ENCODE assay signal across 8 cellular contexts in the genomic region with DNA sequence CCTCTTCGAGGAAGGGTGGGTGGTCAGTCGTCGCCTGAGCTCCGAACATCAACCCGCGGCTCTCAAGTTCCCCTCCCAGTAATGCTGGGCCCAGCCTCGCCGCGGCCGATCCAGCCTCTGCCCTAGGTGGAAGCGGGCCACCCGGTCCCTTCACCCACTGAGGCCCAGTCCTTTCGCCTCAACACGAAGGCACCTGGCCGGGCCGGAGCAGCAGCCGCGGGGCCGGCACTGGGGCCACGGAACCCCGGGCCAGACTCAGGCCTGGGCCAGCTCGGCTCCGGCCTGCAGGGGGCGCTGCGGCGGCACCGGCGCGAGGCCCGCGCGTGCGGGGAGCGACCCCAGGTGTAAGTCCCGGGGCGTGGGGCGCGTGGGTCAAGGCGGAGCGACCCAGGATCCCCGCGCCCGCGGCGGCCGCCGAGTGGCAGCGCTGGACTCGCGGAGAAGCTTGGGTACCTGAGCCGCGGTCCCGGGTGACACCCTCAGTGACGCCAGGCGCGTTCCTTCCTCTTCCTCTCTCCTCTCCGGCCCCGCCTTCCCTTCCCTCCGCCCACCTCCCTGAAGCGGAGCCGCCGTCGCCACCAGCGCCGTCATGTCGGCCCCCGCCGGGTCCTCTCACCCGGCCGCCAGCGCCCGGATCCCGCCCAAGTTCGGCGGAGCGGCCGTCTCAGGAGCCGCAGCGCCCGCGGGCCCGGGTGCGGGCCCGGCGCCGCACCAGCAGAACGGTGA. TPM values are rescaled to one million over a fixed set of nuclear protein-coding genes. Genes with fewer than 3 reads are reported as not detected.
A peak's percentile ranks its signal among the peaks of the same experiment; 100 is the strongest.
DNase-seq lines count a peak whose midpoint lies in the region; ATAC-seq and TF ChIP-seq lines count a peak whose summit lies in the region.

SEC24B (plus strand) TSS at position 535 of the 726 bp plus-strand sequence; CDS start at position 590, 55 bp downstream.

- H3K9me2 ChIP-seq in MM.1S (replicated peaks; ENCODE audit: insufficient read depth, low read length), result no peaks in the 10 kb centered on the region

- DNase-seq in GM06990 (ENCODE audit: extremely low read depth, insufficient read length), result peak; percentile 92
- peak; percentile 65 for DNase-seq in HCEC 1CT
- DNase-seq in MM.1S, result peak; percentile 81
- peak; percentile 83 for DNase-seq in SKM-1 (lab: John Stamatoyannopoulos, UW; ENCODE audit: unreplicated experiment)
- peak; percentile 88 to 92 for DNase-seq in activated naive CD4-positive, alpha-beta T cell treated with anti-CD3 and anti-CD28 coated beads, Interleukin-2, amount 50 U/mL, for 72 hours (ENCODE audit: low spot score in 2 of 2)
- peak; percentile 65 to 96 (median 87) for DNase-seq in head of caudate nucleus
- DNase-seq in tibial nerve (ENCODE audit: low spot score in 2 of 2), result peak; percentile 82 to 85

- peak; percentile 29 to 75 for TF ChIP-seq POLR2A in tibial nerve (IDR thresholded peaks at IDR 0.05)

- H3K79me2 ChIP-seq in MM.1S (ENCODE audit: low read length), result peaks cover 46% of the 10 kb centered on the region
- H3K79me2 ChIP-seq in parathyroid adenoma, result peaks cover 23% of the 10 kb centered on the region

- no peaks in the 10 kb centered on the region for H3K9me3 ChIP-seq in MM.1S (replicated peaks; ENCODE audit: insufficient read depth, low read length)
- no peaks in the 10 kb centered on the region for H3K9me3 ChIP-seq in parathyroid adenoma (ENCODE audit: control insufficient read depth, low read length)
- H3K9me3 ChIP-seq in tibial nerve, result no peaks in the 10 kb centered on the region

- no peaks in the 10 kb centered on the region for H3K36me3 ChIP-seq in GM06990 (ENCODE audit: control insufficient read depth, insufficient read depth, low read length)
- H3K36me3 ChIP-seq in MM.1S (replicated peaks; ENCODE audit: insufficient read depth, low read length), result no peaks in the 10 kb centered on the region
- no peaks in the 10 kb centered on the region for H3K36me3 ChIP-seq in parathyroid adenoma (ENCODE audit: control insufficient read depth, insufficient read depth, low read length)
- no peaks in the 10 kb centered on the region for H3K36me3 ChIP-seq in tibial nerve

- H3K27ac ChIP-seq in MM.1S (ENCODE audit: low read length) (no peak within 1 kb of the TSS), parathyroid adenoma (peak within 1 kb of the TSS; percentile 82), tibial nerve (peak within 1 kb of the TSS; percentile 92 to 98 (median 96))

- intact Hi-C loops in head of caudate nucleus (cut with DNase I), result loop anchor here (10.0 kb wide), 1 partner anchor 121 kb away; no protein-coding TSS in a partner anchor

- peak within 1 kb of the TSS; percentile 94 for H2AFZ ChIP-seq in MM.1S (ENCODE audit: low read length)
- peak within 1 kb of the TSS; percentile 89 for H2AFZ ChIP-seq in parathyroid adenoma

- H3K27me3 ChIP-seq in GM06990 (replicated peaks; ENCODE audit: control insufficient read depth, insufficient read depth, low read length) (no peaks in the 10 kb centered on the region), MM.1S (replicated peaks; ENCODE audit: insufficient read depth, low read length) (no peaks in the 10 kb centered on the region), parathyroid adenoma (ENCODE audit: control insufficient read depth, insufficient read depth, low read length) (no peaks in the 10 kb centered on the region), tibial nerve (no peaks in the 10 kb centered on the region)

- 0 out of 2 replicates have a peak, but pooled peaks cover 3% of the 10 kb centered on the region for H3F3A ChIP-seq in MM.1S (ENCODE audit: insufficient read depth, low read length)

- 0 to 1% methylated on average over 20 to 46 of the region's 87 CpGs for WGBS in tibial nerve, 2 donors

- H4K20me1 ChIP-seq in MM.1S (ENCODE audit: insufficient read depth, low read length), result peaks cover 4% of the 10 kb centered on the region

- H3K4me3 ChIP-seq in GM06990 (replicated peaks; ENCODE audit: low read depth, low read length) (peak within 1 kb of the TSS; percentile 92), MM.1S (ENCODE audit: low read length) (peak within 1 kb of the TSS; percentile 83), parathyroid adenoma (ENCODE audit: low read depth, low read length) (peak within 1 kb of the TSS; percentile 65), tibial nerve (peak within 1 kb of the TSS; percentile 60 to 93 (median 68))

- peak; percentile 33 for TF ChIP-seq CTCF in GM06990 (IDR thresholded peaks at IDR 0.05; ENCODE audit: insufficient read depth, low read length, poor library complexity, severe bottlenecking)
- TF ChIP-seq CTCF in MM.1S (IDR thresholded peaks at IDR 0.05; ENCODE audit: low read length), result peak; percentile 56
- TF ChIP-seq CTCF in parathyroid adenoma (IDR thresholded peaks at IDR 0.05), result peak; percentile 54
- peak; percentile 97 to 99 (median 99) for TF ChIP-seq CTCF in tibial nerve (IDR thresholded peaks at IDR 0.05)

- H3K9ac ChIP-seq in MM.1S (ENCODE audit: low read length) (peak within 1 kb of the TSS; percentile 82), parathyroid adenoma (peak within 1 kb of the TSS; percentile 37)

- TF ChIP-seq EP300 in tibial nerve (IDR thresholded peaks at IDR 0.05), result peak in 1 of 2 donors; percentile 76

- peaks cover 4 to 16% of the 10 kb centered on the region in 2 donors for H3K36me3 Mint-ChIP-seq in activated naive CD4-positive, alpha-beta T cell treated with anti-CD3 and anti-CD28 coated beads, Interleukin-2, amount 50 U/mL, for 72 hours

- peak within 1 kb of the TSS; percentile 92 to 94 for H3K27ac Mint-ChIP-seq in activated naive CD4-positive, alpha-beta T cell treated with anti-CD3 and anti-CD28 coated beads, Interleukin-2, amount 50 U/mL, for 72 hours

- H3K4me2 ChIP-seq in MM.1S (ENCODE audit: low read depth, low read length) (peak within 1 kb of the TSS; percentile 92), parathyroid adenoma (ENCODE audit: low read length) (peak within 1 kb of the TSS; percentile 76)

- H3K9me3 Mint-ChIP-seq in activated naive CD4-positive, alpha-beta T cell treated with anti-CD3 and anti-CD28 coated beads, Interleukin-2, amount 50 U/mL, for 72 hours, result no peaks in the 10 kb centered on the region

- peak; percentile 88 to 89 for ATAC-seq in activated naive CD4-positive, alpha-beta T cell treated with anti-CD3 and anti-CD28 coated beads, Interleukin-2, amount 50 U/mL, for 72 hours

- peaks cover 13% of the 10 kb centered on the region for H3K4me1 ChIP-seq in MM.1S (ENCODE audit: low read length)
- peaks cover 11% of the 10 kb centered on the region for H3K4me1 ChIP-seq in parathyroid adenoma
- peaks cover 0 to 52% (median 28%) of the 10 kb centered on the region in 4 donors for H3K4me1 ChIP-seq in tibial nerve

RNA-seq across cellular contexts. Expression of gene SEC24B, which starts in this region (rescaled TPM):
- total RNA-seq in activated naive CD4-positive, alpha-beta T cell treated with anti-CD3 and anti-CD28 coated beads, Interleukin-2, amount 50 U/mL, for 72 hours, result 10 to 100 TPM; 23.5 to 29.4 TPM
- 10 to 100 TPM; 31.8 to 37.5 (median 35.4) TPM for total RNA-seq in tibial nerve

Comparison
In these comparisons a context has a peak if more than half of its experiments do, and no peak if none do; other contexts are left out.
1. CTCF ChIP-seq: peak in every context shown above with its lines; median percentile 99 in tibial nerve; 56 in MM.1S; 54 in parathyroid adenoma; 33 in GM06990.